In the genomic region with DNA sequence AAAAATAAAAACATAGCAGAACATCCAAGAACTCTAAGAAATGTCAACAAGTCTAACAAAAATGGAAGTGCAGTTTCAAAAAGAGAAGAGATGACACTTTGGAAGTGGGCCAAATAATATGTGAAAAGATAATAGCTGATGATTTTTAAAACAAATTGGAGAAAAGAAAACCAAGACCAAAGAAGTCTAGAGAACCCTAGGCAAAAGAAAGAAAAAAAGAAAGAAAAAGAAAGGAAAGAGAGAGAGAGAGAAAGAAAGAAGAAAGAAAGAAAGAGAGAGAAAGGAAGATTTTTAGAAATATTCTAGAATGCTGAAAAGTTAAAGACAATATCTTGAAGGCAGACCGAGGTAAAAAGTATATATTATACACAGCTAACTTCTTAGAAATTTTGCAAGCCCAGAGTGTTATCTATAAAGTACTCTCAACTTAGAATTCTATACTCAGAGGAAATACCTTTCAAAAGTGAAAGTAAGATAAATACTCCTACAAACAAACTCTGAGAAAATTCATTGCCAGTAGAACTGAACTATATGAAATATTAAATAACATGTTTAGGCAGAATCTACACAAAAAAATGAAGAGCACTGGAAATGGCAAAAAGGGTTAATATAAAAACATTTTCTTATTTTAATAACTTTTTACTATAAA, we compare ENCODE assay signal across 23 cellular contexts.
DNase-seq lines count a peak whose midpoint lies in the region; ATAC-seq and TF ChIP-seq lines count a peak whose summit lies in the region.
"Had no signal": no experiment of that assay in that cellular context is flagged by ENCODE, and none has a peak within 500 bp of the region (broad histone marks: within the 10 kb centered on the region; RNA-seq: fewer than 3 reads in every experiment).

No MANE protein-coding gene starts in this region.

- H3K36me3 ChIP-seq in Loucy (ENCODE audit: insufficient read depth, low read length) (no peaks in the 10 kb centered on the region), right lobe of liver (no peaks in the 10 kb centered on the region)
- H3K36me3 ChIP-seq: esophagus squamous epithelium, transverse colon had no signal

- peaks cover 3% of the 10 kb centered on the region for H3K4me1 Mint-ChIP-seq in T-helper 17 cell
- no peaks in the 10 kb centered on the region for H3K4me1 Mint-ChIP-seq in activated T-helper 17 cell treated with anti-CD3 and anti-CD28 coated beads, Interleukin-2, amount 50 U/mL, for 72 hours
- H3K4me1 Mint-ChIP-seq: activated naive CD8-positive, alpha-beta T cell treated with anti-CD3 and anti-CD28 coated beads, Interleukin-2, amount 10 ng/mL, durations not matched to agents 7 days and 5 days; brain; endodermal cell; memory B cell; naive B cell; stimulated activated naive CD8-positive, alpha-beta T cell treated with anti-CD3 and anti-CD28 coated beads, Interleukin-15, amount 100 ng/mL, for 72 hours had no signal

- H3K4me3 Mint-ChIP-seq in T-helper 17 cell, result peak overlapping the region; percentile 1
- H3K4me3 Mint-ChIP-seq in activated T-helper 17 cell treated with anti-CD3 and anti-CD28 coated beads, Interleukin-2, amount 50 U/mL, for 72 hours, result no peak overlapping the region
- H3K4me3 Mint-ChIP-seq: activated naive CD8-positive, alpha-beta T cell treated with anti-CD3 and anti-CD28 coated beads, Interleukin-2, amount 10 ng/mL, durations not matched to agents 7 days and 5 days; CD8-positive, alpha-beta T cell; endodermal cell; memory B cell; naive B cell; stimulated activated naive CD8-positive, alpha-beta T cell treated with anti-CD3 and anti-CD28 coated beads, Interleukin-15, amount 100 ng/mL, for 72 hours had no signal

- no peaks in the 10 kb centered on the region for H3K36me3 Mint-ChIP-seq in T-helper 17 cell (ENCODE audit: low read depth)
- H3K36me3 Mint-ChIP-seq in activated T-helper 17 cell treated with anti-CD3 and anti-CD28 coated beads, Interleukin-2, amount 50 U/mL, for 72 hours (ENCODE audit: low read depth), result no peaks in the 10 kb centered on the region
- H3K36me3 Mint-ChIP-seq: activated naive CD8-positive, alpha-beta T cell treated with anti-CD3 and anti-CD28 coated beads, Interleukin-2, amount 10 ng/mL, durations not matched to agents 7 days and 5 days; brain; CD8-positive, alpha-beta T cell; memory B cell; naive B cell had no signal

- peak; percentile 49 for ATAC-seq in GM18868 (IDR thresholded peaks at IDR 0.05; ENCODE audit: unreplicated experiment)
- ATAC-seq in T-helper 17 cell, result no peak
- no peak for ATAC-seq in activated T-helper 17 cell treated with anti-CD3 and anti-CD28 coated beads, Interleukin-2, amount 50 U/mL, for 72 hours (replicated peaks)
- ATAC-seq in right lobe of liver, result no peak
- no peak for ATAC-seq in GM21717 (IDR thresholded peaks at IDR 0.05; ENCODE audit: unreplicated experiment)
- ATAC-seq: CD8-positive, alpha-beta T cell; Right ventricle myocardium inferior; stimulated activated naive CD8-positive, alpha-beta T cell treated with anti-CD3 and anti-CD28 coated beads, Interleukin-15, amount 100 ng/mL, for 72 hours had no signal

- H3K27me3 Mint-ChIP-seq in T-helper 17 cell, result no peaks in the 10 kb centered on the region
- no peaks in the 10 kb centered on the region for H3K27me3 Mint-ChIP-seq in activated T-helper 17 cell treated with anti-CD3 and anti-CD28 coated beads, Interleukin-2, amount 50 U/mL, for 72 hours
- H3K27me3 Mint-ChIP-seq: activated naive CD8-positive, alpha-beta T cell treated with anti-CD3 and anti-CD28 coated beads, Interleukin-2, amount 10 ng/mL, durations not matched to agents 7 days and 5 days; brain; memory B cell; naive B cell; stimulated activated naive CD8-positive, alpha-beta T cell treated with anti-CD3 and anti-CD28 coated beads, Interleukin-15, amount 100 ng/mL, for 72 hours had no signal

- TF ChIP-seq CTCF in Loucy (conservative IDR thresholded peaks at IDR 0.05; ENCODE audit: low read length) (no peak), right lobe of liver (IDR thresholded peaks at IDR 0.05) (no peak)

- H3K9ac ChIP-seq in Loucy (ENCODE audit: low read depth, low read length, poor library complexity, severe bottlenecking), result no peak overlapping the region

- TF ChIP-seq POLR2A in right lobe of liver (IDR thresholded peaks at IDR 0.05), result no peak

- H3K9me2 ChIP-seq in Loucy (replicated peaks; ENCODE audit: low read depth, low read length), result no peaks in the 10 kb centered on the region

- H3K27ac Mint-ChIP-seq in T-helper 17 cell, result no peak overlapping the region
- no peak overlapping the region for H3K27ac Mint-ChIP-seq in activated T-helper 17 cell treated with anti-CD3 and anti-CD28 coated beads, Interleukin-2, amount 50 U/mL, for 72 hours
- H3K27ac Mint-ChIP-seq: activated naive CD8-positive, alpha-beta T cell treated with anti-CD3 and anti-CD28 coated beads, Interleukin-2, amount 10 ng/mL, durations not matched to agents 7 days and 5 days; brain; CD8-positive, alpha-beta T cell; endodermal cell; memory B cell; naive B cell had no signal

- H3K4me3 ChIP-seq in Loucy (ENCODE audit: low read length, poor library complexity, severe bottlenecking), result peak overlapping the region; percentile 40
- no peak overlapping the region for H3K4me3 ChIP-seq in right lobe of liver
- H3K4me3 ChIP-seq: coronary artery, esophagus squamous epithelium, transverse colon had no signal

- no peak for DNase-seq in T-helper 17 cell
- DNase-seq in iris pigment epithelial cell (ENCODE audit: low read depth), result peak; percentile 16
- DNase-seq in GOT3 (lab: John Stamatoyannopoulos, UW), result no peak
- DNase-seq in right lobe of liver, result no peak
- DNase-seq: activated CD4-positive, alpha-beta T cell treated with anti-CD3 and anti-CD28 coated beads for 4 hours; activated naive CD8-positive, alpha-beta T cell treated with anti-CD3 and anti-CD28 coated beads, Interleukin-2, amount 10 ng/mL, durations not matched to agents 7 days and 5 days; CD8-positive, alpha-beta T cell; endodermal cell; esophagus squamous epithelium; glutamatergic neuron; naive B cell; NCI-H524; stimulated activated CD4-positive, alpha-beta T cell treated with anti-CD3 and anti-CD28 coated beads, Interleukin-12 subunit alpha, Interleukin-12 subunit beta, amount 100 ng/mL, for 4 hours; stimulated activated naive CD8-positive, alpha-beta T cell treated with anti-CD3 and anti-CD28 coated beads, Interleukin-15, amount 100 ng/mL, for 72 hours; transverse colon had no signal

- peak overlapping the region; percentile 40 for H3K4me2 ChIP-seq in Loucy (ENCODE audit: low read depth, low read length, poor library complexity, severe bottlenecking)

- H3K27me3 ChIP-seq in Loucy (ENCODE audit: insufficient read depth, low read length, poor library complexity, severe bottlenecking), result no peaks in the 10 kb centered on the region
- H3K27me3 ChIP-seq in right lobe of liver, result no peaks in the 10 kb centered on the region
- H3K27me3 ChIP-seq: esophagus squamous epithelium, transverse colon had no signal

- H3K9me3 ChIP-seq in Loucy (ENCODE audit: insufficient read depth, low read depth, low read length), result no peaks in the 10 kb centered on the region
- H3K9me3 ChIP-seq in T-helper 17 cell (ENCODE audit: control insufficient read depth, low read length, poor library complexity, severe bottlenecking), result no peaks in the 10 kb centered on the region
- H3K9me3 ChIP-seq in right lobe of liver, result no peaks in the 10 kb centered on the region
- H3K9me3 ChIP-seq: esophagus squamous epithelium, transverse colon had no signal

- H3K4me1 ChIP-seq in Loucy (ENCODE audit: insufficient read depth, low read length, poor library complexity, severe bottlenecking) (no peaks in the 10 kb centered on the region), right lobe of liver (no peaks in the 10 kb centered on the region)
- H3K4me1 ChIP-seq: esophagus squamous epithelium, transverse colon had no signal

- no peak overlapping the region for H2AFZ ChIP-seq in Loucy (ENCODE audit: low read length)

- no peaks in the 10 kb centered on the region for H3F3A ChIP-seq in Loucy (ENCODE audit: low read depth)

- 50% methylated on average over 1 of the region's 1 CpG for WGBS in right lobe of liver (ENCODE audit: insufficient coverage, low coverage, low lambda C conversion rate, missing lambda C conversion rate)

- H3K27ac ChIP-seq in right lobe of liver, result no peak overlapping the region
- H3K27ac ChIP-seq: coronary artery, esophagus squamous epithelium, transverse colon had no signal

- no peaks in the 10 kb centered on the region for H3K79me2 ChIP-seq in Loucy (ENCODE audit: insufficient read depth, low read length)

- intact Hi-C loops in right lobe of liver (cut with DNase I), result no loop called here

- no peaks in the 10 kb centered on the region for H3K9me3 Mint-ChIP-seq in activated T-helper 17 cell treated with anti-CD3 and anti-CD28 coated beads, Interleukin-2, amount 50 U/mL, for 72 hours

- H4K20me1 ChIP-seq in Loucy (ENCODE audit: insufficient read depth, low read length, poor library complexity, severe bottlenecking), result no peaks in the 10 kb centered on the region
